Comparison of ENCODE assay signal across 8 cellular contexts in genomic region chr1:179369751-179370341, GRCh38. TPM values are rescaled to one million over a fixed set of nuclear protein-coding genes. Genes with fewer than 3 reads are reported as not detected.
DNase-seq lines count a peak whose midpoint lies in the region; ATAC-seq, FAIRE-seq and TF ChIP-seq lines count a peak whose summit lies in the region.

No MANE protein-coding gene starts in this region.

- peak; percentile 80 for FAIRE-seq in kidney (lab: Jason Lieb, UNC)

- no peak overlapping the region for H3K4me2 ChIP-seq in mammary epithelial cell (ENCODE audit: insufficient read depth, low read depth, low read length)

- no peaks in the 10 kb centered on the region for H3K9me3 Mint-ChIP-seq in CD4-positive, CD25-positive, alpha-beta regulatory T cell

- no peak for TF ChIP-seq POLR2A in testis (IDR thresholded peaks at IDR 0.05)

- CTCF ChIA-PET in RWPE1 (lab: Yijun Ruan, JAX): interaction anchor here (0.6 to 1.5 kb wide), 8 partner anchors 77 to 868 kb away, joined by 3 to 10 read pairs (median 4); no protein-coding TSS in a partner anchor
- CTCF ChIA-PET in mammary epithelial cell (lab: Charles Lee; ENCODE audit: low non-redundant PET): no interaction called here

- H4K20me1 ChIP-seq in mammary epithelial cell (ENCODE audit: insufficient read depth, low read length): no peaks in the 10 kb centered on the region

- H3K4me3 Mint-ChIP-seq in CD4-positive, CD25-positive, alpha-beta regulatory T cell: peak overlapping the region in 2 of 4 donors; percentile 42 to 54

- dilution Hi-C loops in mammary epithelial cell (cut with HindIII; ENCODE audit: low sequenced_read_pairs): no loop called here

- H3K9ac ChIP-seq in mammary epithelial cell (ENCODE audit: insufficient read depth, low read length) (no peak overlapping the region), kidney (ENCODE audit: low read length in 2 of 2) (no peak overlapping the region)

- 7% methylated on average over 4 of the region's 4 CpGs for WGBS in mammary epithelial cell (ENCODE audit: low coverage, missing lambda C conversion rate)
- 17 to 22% methylated on average over 4 of the region's 4 CpGs for WGBS in testis, 2 donors

- no peaks in the 10 kb centered on the region for H3K79me2 ChIP-seq in mammary epithelial cell (ENCODE audit: insufficient read depth, low read length)

- no TSS peak for BruUV-seq in mammary epithelial cell (replicated peaks; lab: Mats Ljungman, UMichigan)

- TF ChIP-seq CTCF in RWPE1 (conservative IDR thresholded peaks at IDR 0.05; ENCODE audit: low read depth) (peak; percentile 72), mammary epithelial cell (conservative IDR thresholded peaks at IDR 0.05 in 1 of 2, IDR thresholded peaks at IDR 0.05 in 1 of 2; ENCODE audit: extremely low read depth in 1 of 2, insufficient read depth in 1 of 2, low read depth in 1 of 2, low read length in 2 of 2) (peak; percentile 53 to 57), kidney (IDR thresholded peaks at IDR 0.05; ENCODE audit: borderline replicate concordance, extremely low read depth, insufficient read depth) (peak; percentile 71), testis (IDR thresholded peaks at IDR 0.05) (peak; percentile 74 to 84 (median 80))

- ATAC-seq in CD4-positive, CD25-positive, alpha-beta regulatory T cell (ENCODE audit: low read depth in 2 of 2): peak in 1 of 2 donors; percentile 17
- ATAC-seq in GM18861 (IDR thresholded peaks at IDR 0.05; ENCODE audit: unreplicated experiment): peak; percentile 42

- in situ Hi-C loops in mammary epithelial cell (cut with MboI; ENCODE audit: low sequenced_read_pairs in 2 of 2): loop anchor here (5.0 to 25.0 kb wide), 5 partner anchors 115 to 833 kb away; partner anchors contain the start of gene TOR3A (in 2 of the 2)

- no peaks in the 10 kb centered on the region for H3K27me3 ChIP-seq in CD4-positive, CD25-positive, alpha-beta regulatory T cell (ENCODE audit: control insufficient read depth, insufficient read depth, low read length)
- H3K27me3 ChIP-seq in mammary epithelial cell (ENCODE audit: insufficient read depth, low read length) (peaks cover 1% of the 10 kb centered on the region), testis (no peaks in the 10 kb centered on the region)

- H3K36me3 Mint-ChIP-seq in CD4-positive, CD25-positive, alpha-beta regulatory T cell: peaks cover 3% of the 10 kb centered on the region

- H3K27me3 Mint-ChIP-seq in CD4-positive, CD25-positive, alpha-beta regulatory T cell: peaks cover 40% of the 10 kb centered on the region

- H3K4me1 ChIP-seq in CD4-positive, CD25-positive, alpha-beta regulatory T cell (ENCODE audit: control insufficient read depth, insufficient read depth, low read length, poor library complexity, severe bottlenecking): peaks cover 8% of the 10 kb centered on the region
- H3K4me1 ChIP-seq in mammary epithelial cell (ENCODE audit: insufficient read depth, low read length) (peaks cover 4% of the 10 kb centered on the region), kidney (ENCODE audit: control insufficient read depth in 1 of 2, insufficient read depth in 1 of 2, low read depth in 1 of 2, low read length in 2 of 2) (no peaks in the 10 kb centered on the region), testis (no peaks in the 10 kb centered on the region)

- H3K36me3 ChIP-seq in CD4-positive, CD25-positive, alpha-beta regulatory T cell (ENCODE audit: control insufficient read depth, insufficient read depth, low read length): no peaks in the 10 kb centered on the region
- no peaks in the 10 kb centered on the region for H3K36me3 ChIP-seq in mammary epithelial cell (ENCODE audit: insufficient read depth, low read length)
- H3K36me3 ChIP-seq in kidney (ENCODE audit: control insufficient read depth in 1 of 2, insufficient read depth in 2 of 2, low read length in 2 of 2): no peaks in the 10 kb centered on the region
- no peaks in the 10 kb centered on the region for H3K36me3 ChIP-seq in testis (ENCODE audit: low read depth, missing control alignments)

- H3K4me3 ChIP-seq in CD4-positive, CD25-positive, alpha-beta regulatory T cell (ENCODE audit: low read depth, low read length): no peak overlapping the region
- no peak overlapping the region for H3K4me3 ChIP-seq in mammary epithelial cell (replicated peaks in 1 of 3; ENCODE audit: insufficient read depth in 1 of 3, low read depth in 2 of 3, low read length in 3 of 3)
- no peak overlapping the region for H3K4me3 ChIP-seq in kidney (ENCODE audit: low read length in 2 of 2)
- no peak overlapping the region for H3K4me3 ChIP-seq in testis

- peak; percentile 19 to 74 (median 72) for DNase-seq in CD4-positive, CD25-positive, alpha-beta regulatory T cell
- DNase-seq in NCI-H1092 (lab: John Stamatoyannopoulos, UW): peak; percentile 67
- peak; percentile 70 for DNase-seq in RWPE1 (ENCODE audit: low spot score)
- DNase-seq in mammary epithelial cell: peak; percentile 48
- no peak for DNase-seq in kidney
- DNase-seq in testis: peak; percentile 48
- no peak for DNase-seq in activated CD8-positive, alpha-beta memory T cell treated with anti-CD3 and anti-CD28 coated beads, Interleukin-2, amount 50 U/mL, for 48 hours

- H3K27ac Mint-ChIP-seq in CD4-positive, CD25-positive, alpha-beta regulatory T cell: no peak overlapping the region

- intact Hi-C loops in mammary epithelial cell (cut with micrococcal nuclease) (loop anchor here (1.0 to 10.0 kb wide), 8 partner anchors 78 to 838 kb away; partner anchors contain the start of gene TDRD5), kidney (cut with DNase I) (loop anchor here (10.0 kb wide), 1 partner anchor 275 kb away; no protein-coding TSS in a partner anchor), testis (cut with DNase I; ENCODE audit: low total_unique reads) (loop anchor here (5.0 kb wide), 1 partner anchor 78 kb away; the partner anchor contains the start of gene SOAT1)

- H3K4me1 Mint-ChIP-seq in CD4-positive, CD25-positive, alpha-beta regulatory T cell: peaks cover 3 to 15% (median 9%) of the 10 kb centered on the region in 4 donors

- POLR2A ChIA-PET in RWPE1 (lab: Yijun Ruan, JAX; ENCODE audit: low non-redundant PET): no interaction called here

- H3K9me3 ChIP-seq in CD4-positive, CD25-positive, alpha-beta regulatory T cell (ENCODE audit: control insufficient read depth in 2 of 2, low read length in 2 of 2): no peaks in the 10 kb centered on the region
- H3K9me3 ChIP-seq in mammary epithelial cell (replicated peaks; ENCODE audit: insufficient read depth, low read length): no peaks in the 10 kb centered on the region
- H3K9me3 ChIP-seq in kidney (ENCODE audit: control insufficient read depth in 1 of 2, low read length in 2 of 2): no peaks in the 10 kb centered on the region
- no peaks in the 10 kb centered on the region for H3K9me3 ChIP-seq in testis

- H3K27ac ChIP-seq in CD4-positive, CD25-positive, alpha-beta regulatory T cell (ENCODE audit: insufficient read depth, low read length, poor library complexity, severe bottlenecking): no peak overlapping the region
- H3K27ac ChIP-seq in RWPE1 (no peak overlapping the region), mammary epithelial cell (ENCODE audit: insufficient read depth, low read depth, low read length) (no peak overlapping the region), kidney (ENCODE audit: low read depth in 2 of 2, low read length in 2 of 2) (no peak overlapping the region), testis (no peak overlapping the region)

- no peak overlapping the region for H2AFZ ChIP-seq in mammary epithelial cell (ENCODE audit: low read depth, low read length)

RNA-seq across cellular contexts. Expression of gene AXDND1, which starts 4.1 kb away (rescaled TPM):
- total RNA-seq in CD4-positive, CD25-positive, alpha-beta regulatory T cell: not detected
- polyA plus RNA-seq in CD4-positive, CD25-positive, alpha-beta regulatory T cell: not detected
- total RNA-seq in mammary epithelial cell (1 to 10 TPM in 1 of 2 donors, under 1 TPM in 1; 0.67 to 1.3 TPM), kidney (0.57 TPM), testis (10 to 100 TPM; 31.5 to 58.3 TPM)
- polyA plus RNA-seq in mammary epithelial cell (0.15 TPM), kidney (ENCODE audit: insufficient read depth, low read depth, low replicate concordance) (not detected), testis (ENCODE audit: insufficient read depth, low read depth, low replicate concordance) (21.4 TPM)
- polyA minus RNA-seq in mammary epithelial cell: not detected

Comparison
In these comparisons a context has a peak if more than half of its experiments do, and no peak if none do; other contexts are left out.
1. DNase-seq: peak in CD4-positive, CD25-positive, alpha-beta regulatory T cell (3 of 3), NCI-H1092 (single experiment), RWPE1 (single experiment), mammary epithelial cell (single experiment) and testis (single experiment); none in kidney (single experiment) and activated CD8-positive, alpha-beta memory T cell treated with anti-CD3 and anti-CD28 coated beads, Interleukin-2, amount 50 U/mL, for 48 hours (single experiment).
2. RNA of gene AXDND1, which starts 4.1 kb away (total RNA-seq): 31.5 to 58.3 TPM in testis; 0.67 to 1.3 TPM in mammary epithelial cell, 0.57 TPM in kidney (single experiment) and not detected in CD4-positive, CD25-positive, alpha-beta regulatory T cell (single experiment); every median in the first group is over 10 times any median in the second.
3. Peak in every context shown above with its lines, with median percentiles within 50 percentile points of each other: CTCF ChIP-seq.